ENCODE assay signal across 12 cellular contexts in the genomic region with DNA sequence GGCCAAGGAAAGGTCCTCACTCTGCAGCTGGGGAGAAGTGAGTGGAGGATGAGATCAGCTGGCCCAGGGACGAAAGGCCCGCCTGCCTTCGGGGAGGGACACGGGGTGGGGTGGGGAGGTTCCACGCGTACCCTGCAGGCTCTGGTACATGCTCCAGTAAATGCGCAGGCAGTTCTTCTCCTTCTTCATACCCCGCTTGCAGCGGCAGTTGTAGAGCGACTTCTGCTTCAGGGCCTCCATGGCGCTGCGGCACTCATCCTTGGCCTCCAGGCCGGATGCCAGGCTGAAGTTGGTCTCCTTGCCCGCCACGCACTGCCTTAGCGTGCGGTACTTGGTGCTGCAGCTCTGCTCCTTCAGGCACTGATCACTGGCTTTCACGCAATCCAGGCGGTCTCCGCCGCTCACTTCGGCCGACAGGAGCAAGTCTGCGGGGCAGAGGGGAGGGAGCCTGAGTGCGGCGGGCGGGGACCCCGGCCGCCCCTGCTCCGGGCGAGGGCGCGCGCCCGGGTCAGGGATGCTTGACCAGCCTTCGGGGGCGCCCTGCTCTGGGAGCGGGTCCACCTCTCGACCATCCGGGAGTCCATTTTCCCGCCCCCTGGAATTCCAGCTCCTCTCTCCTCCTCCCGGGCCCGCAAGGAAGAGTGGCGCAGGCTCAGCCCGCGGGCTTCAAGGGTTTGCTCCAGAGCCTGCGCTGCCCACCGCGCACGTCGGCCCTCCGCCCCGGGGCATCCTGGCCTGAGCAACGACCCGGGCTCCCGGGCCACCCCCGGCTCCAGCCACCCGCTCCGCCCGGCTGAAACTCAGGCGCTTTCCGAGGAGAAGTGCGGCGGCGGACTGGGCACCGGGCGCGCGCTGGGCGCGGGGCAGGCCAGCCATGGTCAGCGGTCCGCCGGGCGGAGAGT. TPM values are rescaled to one million over a fixed set of nuclear protein-coding genes. Genes with fewer than 3 reads are reported as not detected.
A peak's percentile ranks its signal among the peaks of the same experiment; 100 is the strongest.
DNase-seq lines count a peak whose midpoint lies in the region; ATAC-seq, FAIRE-seq and TF ChIP-seq lines count a peak whose summit lies in the region.
"Had no signal": no experiment of that assay in that cellular context is flagged by ENCODE, and none has a peak within 500 bp of the region (broad histone marks: within the 10 kb centered on the region; RNA-seq: fewer than 3 reads in every experiment).

No MANE protein-coding gene starts in this region.

- FAIRE-seq in GM12892 (lab: Jason Lieb, UNC), result no peak

- DNase-seq in GM12892 (ENCODE audit: insufficient read length), result peak; percentile 17
- no peak for DNase-seq in coronary artery (ENCODE audit: low spot score)
- peak; percentile 68 for DNase-seq in left kidney (ENCODE audit: low read depth, low spot score)
- DNase-seq in cerebellum (ENCODE audit: low spot score), result no peak
- no peak for DNase-seq in SK-N-DZ (ENCODE audit: low spot score)
- no peak for DNase-seq in mesenteric fat pad (ENCODE audit: low spot score)
- DNase-seq: stimulated activated CD4-positive, alpha-beta T cell treated with anti-CD3 and anti-CD28 coated beads, Interleukin-1b, Interleukin-23, amount 100 ng/mL, for 48 hours had no signal

- H3K27ac ChIP-seq in coronary artery (peak overlapping the region in 1 of 2 donors; percentile 71), skin epidermis (peak overlapping the region in 9 of 21 experiments; percentile 41 to 79 (median 74))

- no peak for ATAC-seq in GM21737 (IDR thresholded peaks at IDR 0.05; ENCODE audit: unreplicated experiment)

- no peak for TF ChIP-seq POLR2A in GM12892 (IDR thresholded peaks at IDR 0.05; ENCODE audit: low read depth, low read length)

- TF ChIP-seq CTCF in coronary artery (IDR thresholded peaks at IDR 0.05), result no peak

- peak overlapping the region; percentile 81 for H3K4me3 ChIP-seq in coronary artery
- peak overlapping the region; percentile 9 to 57 (median 32) for H3K4me3 ChIP-seq in skin epidermis
- H3K4me3 ChIP-seq: HAP-1 had no signal

RNA-seq across cellular contexts. Expression of a gene that starts 2.1 kb away (rescaled TPM):
- polyA plus RNA-seq in GM12892 (2012; ENCODE audit: missing spikeins), result not detected
- total RNA-seq in cerebellum, result 30.4 TPM
- polyA plus RNA-seq in SK-N-DZ (2014; cell fraction: cytosol; rRNA removed), result 13.9 and 20.1 TPM in 2 replicates
- polyA plus RNA-seq in SK-N-DZ (2014; cell fraction: nucleus; rRNA removed), result 15.9 and 25.1 TPM in 2 replicates
- 18.3 TPM for total RNA-seq in mesenteric fat pad
- total RNA-seq: HT-29 had no signal

RNA-seq across cellular contexts. Expression of a gene that starts 53.3 kb away (rescaled TPM):
- not detected for polyA plus RNA-seq in GM12892 (2012; ENCODE audit: missing spikeins)
- not detected for total RNA-seq in cerebellum
- not detected in 2 replicates for polyA plus RNA-seq in SK-N-DZ (2014; cell fraction: cytosol; rRNA removed)
- polyA plus RNA-seq in SK-N-DZ (2014; cell fraction: nucleus; rRNA removed), result not detected in 2 replicates
- total RNA-seq in mesenteric fat pad, result not detected
- total RNA-seq: HT-29, NCI-H460 had no signal

Comparison
In these comparisons a context has a peak if more than half of its experiments do, and no peak if none do; other contexts are left out.
1. DNase-seq: peak in GM12892 (single experiment) and left kidney (single experiment); none in coronary artery (single experiment), cerebellum (single experiment), SK-N-DZ (single experiment) and mesenteric fat pad (single experiment).